8 cellular contexts compared by ENCODE assay signal in the genomic region with DNA sequence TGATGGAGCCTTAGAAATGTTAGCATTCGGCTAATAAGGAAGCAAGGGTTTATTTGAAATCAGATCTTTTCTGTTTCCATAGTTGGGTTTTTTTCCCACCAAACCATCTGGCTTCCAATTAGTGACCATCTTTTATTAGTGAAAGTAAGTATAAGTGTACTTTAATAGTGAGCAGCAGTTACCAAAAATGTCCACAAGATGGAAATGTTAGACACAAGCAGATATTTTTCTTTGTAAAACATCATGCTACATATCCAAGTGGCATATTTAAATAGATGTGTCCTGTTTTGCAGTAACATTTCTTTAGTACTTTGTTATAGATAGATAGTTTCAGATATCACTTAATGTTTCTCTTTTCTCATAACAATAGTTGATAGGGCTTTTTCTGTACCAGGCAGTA. TPM values are rescaled to one million over a fixed set of nuclear protein-coding genes. Genes with fewer than 3 reads are reported as not detected.
DNase-seq lines count a peak whose midpoint lies in the region; ATAC-seq and TF ChIP-seq lines count a peak whose summit lies in the region.

No MANE protein-coding gene starts in this region.

- intact Hi-C loops in posterior cingulate gyrus (cut with DNase I) = no loop called here

- no peaks in the 10 kb centered on the region for H3K27me3 Mint-ChIP-seq in CD8-positive, alpha-beta memory T cell

- H3K4me2 ChIP-seq in DOHH2 (ENCODE audit: low read length) (no peak overlapping the region), KMS-11 (no peak overlapping the region)

- peaks cover 0 to 4% (median 4%) of the 10 kb centered on the region in 3 donors for H3K4me1 Mint-ChIP-seq in CD8-positive, alpha-beta memory T cell

- no peaks in the 10 kb centered on the region for H3K4me1 ChIP-seq in DOHH2 (ENCODE audit: control insufficient read depth, low read length)
- H3K4me1 ChIP-seq in KMS-11 (ENCODE audit: low read depth, poor library complexity, severe bottlenecking) = no peaks in the 10 kb centered on the region
- no peaks in the 10 kb centered on the region for H3K4me1 ChIP-seq in CD8-positive, alpha-beta memory T cell (ENCODE audit: insufficient read depth, low read length)

- CTCF ChIA-PET in CD8-positive, alpha-beta memory T cell (lab: Charles Lee) = no interaction called here

- H3K36me3 ChIP-seq in DOHH2 (ENCODE audit: control insufficient read depth, low read length) = peaks cover 89% of the 10 kb centered on the region
- peaks cover 3% of the 10 kb centered on the region; the same call in 1 of the 2 replicates for H3K36me3 ChIP-seq in KMS-11 (ENCODE audit: insufficient read depth)
- no peaks in the 10 kb centered on the region for H3K36me3 ChIP-seq in CD8-positive, alpha-beta memory T cell (ENCODE audit: insufficient read depth, low read length)

- H3K9ac ChIP-seq in KMS-11 = no peak overlapping the region

- POLR2A ChIA-PET in CD8-positive, alpha-beta memory T cell (lab: Charles Lee) = no interaction called here

- H3K27me3 ChIP-seq in DOHH2 (ENCODE audit: control insufficient read depth, low read length) (no peaks in the 10 kb centered on the region), KMS-11 (ENCODE audit: insufficient read depth, low read depth) (no peaks in the 10 kb centered on the region)
- no peaks in the 10 kb centered on the region for H3K27me3 ChIP-seq in CD8-positive, alpha-beta memory T cell (ENCODE audit: insufficient read depth, low read length, poor library complexity, severe bottlenecking)

- no peak overlapping the region for H3K4me3 Mint-ChIP-seq in CD8-positive, alpha-beta memory T cell

- H3K9me2 ChIP-seq in DOHH2 (replicated peaks; ENCODE audit: control insufficient read depth, low read length) = no peaks in the 10 kb centered on the region

- no peak overlapping the region for H3K27ac ChIP-seq in DOHH2 (ENCODE audit: low read depth, low read length)
- H3K27ac ChIP-seq in KMS-11 = no peak overlapping the region
- H3K27ac ChIP-seq in CD8-positive, alpha-beta memory T cell (ENCODE audit: low read depth, low read length) = no peak overlapping the region

- H3K27ac Mint-ChIP-seq in CD8-positive, alpha-beta memory T cell = no peak overlapping the region

- H3K9me3 Mint-ChIP-seq in CD8-positive, alpha-beta memory T cell = no peaks in the 10 kb centered on the region

- peaks cover 30% of the 10 kb centered on the region for H3K79me2 ChIP-seq in DOHH2 (ENCODE audit: control insufficient read depth, low read length)
- H3K79me2 ChIP-seq in KMS-11 (ENCODE audit: insufficient read depth, low read depth) = no peaks in the 10 kb centered on the region

- DNase-seq in amniotic stem cell (lab: John Stamatoyannopoulos, UW) = peak; percentile 20
- DNase-seq in left kidney (ENCODE audit: low read depth, low spot score) = peak; percentile 56
- no peak for DNase-seq in CD8-positive, alpha-beta memory T cell
- no peak for DNase-seq in C1 segment of cervical spinal cord (lab: John Stamatoyannopoulos, UW)
- DNase-seq in posterior cingulate gyrus = no peak

- H3K4me3 ChIP-seq in DOHH2 (ENCODE audit: low read length) (no peak overlapping the region), KMS-11 (IDR thresholded peaks at IDR 0.05; ENCODE audit: insufficient read depth, low read depth, low read length) (no peak overlapping the region)
- no peak overlapping the region for H3K4me3 ChIP-seq in CD8-positive, alpha-beta memory T cell (ENCODE audit: low read length)

- no peaks in the 10 kb centered on the region for H3K9me3 ChIP-seq in DOHH2 (ENCODE audit: control insufficient read depth, insufficient read depth, low read length)
- no peaks in the 10 kb centered on the region for H3K9me3 ChIP-seq in CD8-positive, alpha-beta memory T cell (ENCODE audit: low read length)

- peaks cover 8 to 56% (median 14%) of the 10 kb centered on the region in 3 donors for H3K36me3 Mint-ChIP-seq in CD8-positive, alpha-beta memory T cell

- TF ChIP-seq CTCF in DOHH2 (IDR thresholded peaks at IDR 0.05; ENCODE audit: low read depth, low read length, poor library complexity, severe bottlenecking) (peak; percentile 51), KMS-11 (conservative IDR thresholded peaks at IDR 0.05; ENCODE audit: low read depth, low read length) (peak; percentile 64)

- peaks cover 16% of the 10 kb centered on the region; the same call in 1 of the 2 replicates for H3F3A ChIP-seq in DOHH2 (ENCODE audit: control insufficient read depth, insufficient read depth)

- H4K20me1 ChIP-seq in DOHH2 (ENCODE audit: control insufficient read depth, insufficient read depth, low read depth, low read length) = no peaks in the 10 kb centered on the region
- no peaks in the 10 kb centered on the region for H4K20me1 ChIP-seq in KMS-11 (ENCODE audit: insufficient read depth)

- no peak for ATAC-seq in GM21515 (IDR thresholded peaks at IDR 0.05; ENCODE audit: unreplicated experiment)

- no peak overlapping the region for H2AFZ ChIP-seq in KMS-11 (ENCODE audit: low read depth)

RNA-seq across cellular contexts. Expression of a gene that starts 28.8 kb away (rescaled TPM):
- 10 to 100 TPM; 34.9 to 39.7 TPM for total RNA-seq in CD8-positive, alpha-beta memory T cell
- 26.6 TPM for polyA plus RNA-seq in CD8-positive, alpha-beta memory T cell

RNA-seq across cellular contexts. Expression of a gene that starts 40.2 kb away (rescaled TPM):
- 1 to 10 TPM; 8.7 to 8.8 TPM for total RNA-seq in CD8-positive, alpha-beta memory T cell
- polyA plus RNA-seq in CD8-positive, alpha-beta memory T cell = not detected

Comparison
In these comparisons a context has a peak if more than half of its experiments do, and no peak if none do; other contexts are left out.
1. DNase-seq: peak in amniotic stem cell (single experiment) and left kidney (single experiment); none in CD8-positive, alpha-beta memory T cell (0 of 5), C1 segment of cervical spinal cord (0 of 14) and posterior cingulate gyrus (0 of 10).